20 cellular contexts compared by ENCODE assay signal in genomic region chr2:8346238-8346637, GRCh38.
"Had no signal": no experiment of that assay in that cellular context is flagged by ENCODE, and none has a peak within 500 bp of the region (broad histone marks: within the 10 kb centered on the region; RNA-seq: fewer than 3 reads in every experiment).

No MANE protein-coding gene starts in this region.

- H3K27ac ChIP-seq: cardiac muscle cell, epithelial cell of prostate, foreskin keratinocyte, left lung, thyroid gland had no signal

- H3K36me3 Mint-ChIP-seq: mesothelial cell of epicardium had no signal

- H3K4me1 ChIP-seq: foreskin keratinocyte, left lung, thyroid gland had no signal

- H3K27me3 ChIP-seq: cardiac muscle cell, foreskin keratinocyte, left lung, thyroid gland had no signal

- H3K9me3 Mint-ChIP-seq: mesothelial cell of epicardium, neural crest cell had no signal

- H3K4me3 Mint-ChIP-seq: activated naive CD8-positive, alpha-beta T cell treated with anti-CD3 and anti-CD28 coated beads, Interleukin-2, amount 10 ng/mL, durations not matched to agents 7 days and 5 days; mesothelial cell of epicardium; neural crest cell had no signal

- H3K9me3 ChIP-seq: left lung, thyroid gland had no signal

- H3K36me3 ChIP-seq: cardiac muscle cell, left lung, thyroid gland had no signal

- DNase-seq: activated CD4-positive, alpha-beta T cell treated with anti-CD3 and anti-CD28 coated beads, Interleukin-2, amount 50 U/mL, for 1 hour; activated naive CD4-positive, alpha-beta T cell treated with Interleukin-2 at 50 U/mL for 16 hours; activated naive CD8-positive, alpha-beta T cell treated with anti-CD3 and anti-CD28 coated beads, Interleukin-2, amount 10 ng/mL, durations not matched to agents 7 days and 5 days; activated T-cell treated with anti-CD3 and anti-CD28 coated beads for 4 hours; amygdala; dermis blood vessel endothelial cell; foreskin keratinocyte; hippocampal formation; kidney; left lung; stimulated activated CD4-positive, alpha-beta T cell treated with anti-CD3 and anti-CD28 coated beads, Interleukin-12 subunit alpha, Interleukin-12 subunit beta, amount 100 ng/mL, for 4 hours; stimulated activated CD4-positive, alpha-beta T cell treated with anti-CD3 and anti-CD28 coated beads, Interleukin-1b, Interleukin-23, amount 100 ng/mL, for 48 hours; stimulated activated CD8-positive, alpha-beta memory T cell treated with anti-CD3 and anti-CD28 coated beads, Interleukin-4, amount 100 ng/mL, for 48 hours; stimulated activated naive CD4-positive, alpha-beta T cell treated with Interleukin-2 at 50 U/mL for 16 hours; thyroid gland had no signal

- H3K4me3 ChIP-seq: cardiac muscle cell, left lung, thyroid gland had no signal

- ATAC-seq: foreskin keratinocyte, left lung had no signal

- H3K27ac Mint-ChIP-seq: activated naive CD8-positive, alpha-beta T cell treated with anti-CD3 and anti-CD28 coated beads, Interleukin-2, amount 10 ng/mL, durations not matched to agents 7 days and 5 days; activated T-helper 2 cell treated with anti-CD3 and anti-CD28 coated beads, Interferon-gamma antibody, Interleukin-2, Interleukin-4, amounts not matched to agents 10 μg/mL and 5 μg/mL and 100 μg/mL, durations not matched to agents 14 hours and 24 hours and 36 hours; mesothelial cell of epicardium had no signal
